10 cellular contexts compared by ENCODE assay signal in genomic region chr3:170563712-170564423, GRCh38. TPM values are rescaled to one million over a fixed set of nuclear protein-coding genes. Genes with fewer than 3 reads are reported as not detected.
DNase-seq lines count a peak whose midpoint lies in the region; ATAC-seq, FAIRE-seq and TF ChIP-seq lines count a peak whose summit lies in the region.
"Had no signal": no experiment of that assay in that cellular context is flagged by ENCODE, and none has a peak within 500 bp of the region (broad histone marks: within the 10 kb centered on the region; RNA-seq: fewer than 3 reads in every experiment).

No MANE protein-coding gene starts in this region.

- H3K27ac ChIP-seq in K562 (ENCODE audit: extremely low read depth, low read depth, low read length) (no peak overlapping the region), foreskin keratinocyte (no peak overlapping the region), PC-9 (no peak overlapping the region)

- CTCF ChIA-PET in K562 (lab: Yijun Ruan, JAX; ENCODE audit: low intra/inter-chr PET ratio) (no interaction called here), PC-9 (lab: Charles Lee) (no interaction called here)

- no peaks in the 10 kb centered on the region for H3K9me2 ChIP-seq in PC-9 (ENCODE audit: insufficient read depth)

- H3K36me3 ChIP-seq in K562 (ENCODE audit: control insufficient read depth, insufficient read depth, low read length) (no peaks in the 10 kb centered on the region), PC-9 (ENCODE audit: low read depth) (no peaks in the 10 kb centered on the region)

- TF ChIP-seq POLR2A in GM12892 (IDR thresholded peaks at IDR 0.05; ENCODE audit: low read depth, low read length), result no peak
- TF ChIP-seq POLR2A in K562 (conservative IDR thresholded peaks at IDR 0.05), result no peak

- no TSS peak for BruUV-seq in K562 (replicated peaks; lab: Mats Ljungman, UMichigan)
- BruUV-seq in PC-9 (replicated peaks; lab: Mats Ljungman, UMichigan), result no TSS peak

- ATAC-seq in GM21447 (IDR thresholded peaks at IDR 0.05; ENCODE audit: unreplicated experiment) (peak; percentile 83), HG03565 (IDR thresholded peaks at IDR 0.05; ENCODE audit: unreplicated experiment) (peak; percentile 94), K562 (peak; percentile 72), foreskin keratinocyte (no peak), T-helper 17 cell (no peak)
- ATAC-seq in stimulated activated naive CD8-positive, alpha-beta T cell treated with anti-CD3 and anti-CD28 coated beads, Interleukin-15, amount 100 ng/mL, for 72 hours, result peak; percentile 74

- TF ChIP-seq EP300 in K562 (IDR thresholded peaks at IDR 0.05; ENCODE audit: low read length), result no peak

- TF ChIP-seq CTCF in K562 (IDR thresholded peaks at IDR 0.05 in 2 of 3, conservative IDR thresholded peaks at IDR 0.05 in 1 of 3; ENCODE audit: insufficient read depth in 2 of 3, low read depth in 1 of 3, low read length in 3 of 3) (no peak), foreskin keratinocyte (conservative IDR thresholded peaks at IDR 0.05) (no peak), PC-9 (conservative IDR thresholded peaks at IDR 0.05) (no peak)

- H3K4me1 ChIP-seq in K562 (replicated peaks in 1 of 2; ENCODE audit: control insufficient read depth in 2 of 2, insufficient read depth in 2 of 2, low read length in 2 of 2) (no peaks in the 10 kb centered on the region; a peak in 2 of 5 replicates), foreskin keratinocyte (no peaks in the 10 kb centered on the region), PC-9 (replicated peaks; ENCODE audit: insufficient read depth) (no peaks in the 10 kb centered on the region)

- intact Hi-C loops in K562 (cut with micrococcal nuclease) (no loop called here), PC-9 (cut with micrococcal nuclease; ENCODE audit: unreplicated experiment) (no loop called here)

- no peak for TF ChIP-seq RAD21 in K562 (CRISPR knock-in tag; conservative IDR thresholded peaks at IDR 0.05 in 1 of 2, IDR thresholded peaks at IDR 0.05 in 1 of 2)

- H3K27me3 ChIP-seq in K562 (ENCODE audit: control insufficient read depth in 2 of 2, insufficient read depth in 2 of 2, low read length in 2 of 2) (no peaks in the 10 kb centered on the region; a peak in 1 of 5 replicates), foreskin keratinocyte (no peaks in the 10 kb centered on the region), PC-9 (ENCODE audit: insufficient read depth, low read depth) (no peaks in the 10 kb centered on the region)

- no peak overlapping the region for H3K27ac Mint-ChIP-seq in stimulated activated naive CD8-positive, alpha-beta T cell treated with anti-CD3 and anti-CD28 coated beads, Interleukin-15, amount 100 ng/mL, for 72 hours
- no peak overlapping the region for H3K27ac Mint-ChIP-seq in T-helper 17 cell
- H3K27ac Mint-ChIP-seq: T-helper 1 cell treated with Interleukin-12 subunit alpha and Interleukin-12 subunit beta and Interleukin-4 antibody, amounts not matched to agents 30 μg/mL and 1 μg/mL, for 36 hours had no signal

- H3K79me2 ChIP-seq in K562 (ENCODE audit: control insufficient read depth, insufficient read depth, low read length), result no peaks in the 10 kb centered on the region
- H3K79me2 ChIP-seq in PC-9 (ENCODE audit: low read depth), result no peaks in the 10 kb centered on the region

- H3K4me3 ChIP-seq in K562, result no peak overlapping the region
- no peak overlapping the region for H3K4me3 ChIP-seq in PC-9

- in situ Hi-C loops in K562 (cut with MboI), result no loop called here

- H3K4me1 Mint-ChIP-seq in stimulated activated naive CD8-positive, alpha-beta T cell treated with anti-CD3 and anti-CD28 coated beads, Interleukin-15, amount 100 ng/mL, for 72 hours, result peaks cover 20% of the 10 kb centered on the region
- peaks cover 12% of the 10 kb centered on the region for H3K4me1 Mint-ChIP-seq in T-helper 17 cell

- DNase-seq in GM12892 (ENCODE audit: insufficient read length) (no peak), K562 (ENCODE audit: extremely low read depth in 1 of 4, low spot score in 3 of 4) (peak in 1 of 4 experiments; percentile 35), foreskin keratinocyte (no peak), PC-9 (no peak), T-helper 17 cell (no peak)
- DNase-seq in stimulated activated naive CD8-positive, alpha-beta T cell treated with anti-CD3 and anti-CD28 coated beads, Interleukin-15, amount 100 ng/mL, for 72 hours, result no peak

- POLR2A ChIA-PET in K562 (lab: Yijun Ruan, JAX) (interaction anchor here (0.6 kb wide), 1 partner anchor 81 kb away, joined by 3 read pairs; no protein-coding TSS in a partner anchor), PC-9 (lab: Charles Lee; ENCODE audit: unreplicated experiment) (interaction anchor here (0.7 kb wide), 1 partner anchor 15 kb away, joined by 4 read pairs; no protein-coding TSS in a partner anchor)

- H3K36me3 Mint-ChIP-seq in T-helper 17 cell (ENCODE audit: low read depth), result peaks cover 3% of the 10 kb centered on the region

- peak overlapping the region in 1 of 2 experiments; percentile 45; a peak in 1 of 4 replicates for H3K9ac ChIP-seq in K562 (ENCODE audit: insufficient read depth in 1 of 2, low read depth in 2 of 2, low read length in 2 of 2)

- H3K4me2 ChIP-seq in K562 (ENCODE audit: insufficient read depth, low read length) (peak overlapping the region; percentile 28), PC-9 (no peak overlapping the region)

- peak overlapping the region; percentile 65 for H2AFZ ChIP-seq in K562 (ENCODE audit: low read depth, low read length)
- H2AFZ ChIP-seq in PC-9, result no peak overlapping the region

- H3K4me3 Mint-ChIP-seq in stimulated activated naive CD8-positive, alpha-beta T cell treated with anti-CD3 and anti-CD28 coated beads, Interleukin-15, amount 100 ng/mL, for 72 hours, result no peak overlapping the region
- H3K4me3 Mint-ChIP-seq in T-helper 17 cell, result no peak overlapping the region
- H3K4me3 Mint-ChIP-seq: T-helper 1 cell treated with Interleukin-12 subunit alpha and Interleukin-12 subunit beta and Interleukin-4 antibody, amounts not matched to agents 30 μg/mL and 1 μg/mL, for 36 hours had no signal

- no peaks in the 10 kb centered on the region for H3K9me3 ChIP-seq in K562 (replicated peaks; ENCODE audit: control insufficient read depth, insufficient read depth, low read depth, low read length)
- no peaks in the 10 kb centered on the region for H3K9me3 ChIP-seq in PC-9 (ENCODE audit: insufficient read depth, low read depth)
- H3K9me3 ChIP-seq in T-helper 17 cell (ENCODE audit: control insufficient read depth, low read length, poor library complexity, severe bottlenecking), result no peaks in the 10 kb centered on the region

- H3K27me3 Mint-ChIP-seq in stimulated activated naive CD8-positive, alpha-beta T cell treated with anti-CD3 and anti-CD28 coated beads, Interleukin-15, amount 100 ng/mL, for 72 hours, result peaks cover 10% of the 10 kb centered on the region
- H3K27me3 Mint-ChIP-seq in T-helper 17 cell, result peaks cover 16% of the 10 kb centered on the region

- H3F3A ChIP-seq in PC-9 (ENCODE audit: insufficient read depth, low read depth), result no peaks in the 10 kb centered on the region

- H3K9me1 ChIP-seq in K562 (ENCODE audit: control insufficient read depth, insufficient read depth, low read length), result no peaks in the 10 kb centered on the region

- WGBS in K562 (ENCODE audit: insufficient coverage, low coverage, missing lambda C conversion rate), result 30% methylated on average over 7 of the region's 7 CpGs

- no peaks in the 10 kb centered on the region for H3K9me3 Mint-ChIP-seq in stimulated activated naive CD8-positive, alpha-beta T cell treated with anti-CD3 and anti-CD28 coated beads, Interleukin-15, amount 100 ng/mL, for 72 hours
- H3K9me3 Mint-ChIP-seq: T-helper 1 cell treated with Interleukin-12 subunit alpha and Interleukin-12 subunit beta and Interleukin-4 antibody, amounts not matched to agents 30 μg/mL and 1 μg/mL, for 36 hours had no signal

- FAIRE-seq in GM12892 (lab: Jason Lieb, UNC), result peak; percentile 87
- FAIRE-seq in K562 (lab: Jason Lieb, UNC), result no peak

- H4K20me1 ChIP-seq in K562 (replicated peaks; ENCODE audit: control insufficient read depth, insufficient read depth, low read length) (no peaks in the 10 kb centered on the region), PC-9 (ENCODE audit: insufficient read depth) (no peaks in the 10 kb centered on the region)

TF ChIP-seq in K562, 482 proteins besides CTCF, POLR2A, EP300 and RAD21 (continues in another document):
- TF ChIP-seq ATF1 (CRISPR knock-in tag; IDR thresholded peaks at IDR 0.05) (no peak), ATF1 (tag; IDR thresholded peaks at IDR 0.05) (peak; percentile 72), CHD4 (IDR thresholded peaks at IDR 0.05; ENCODE audit: insufficient read depth, insufficient replicate concordance, low read depth, low read length, poor library complexity, severe bottlenecking) (no peak), TAF9B (IDR thresholded peaks at IDR 0.05; ENCODE audit: partially characterized antibody) (no peak)

RNA-seq across cellular contexts. Expression of gene SLC7A14, which starts 22.0 kb away (rescaled TPM):
- polyA plus RNA-seq in GM12892 (2012; ENCODE audit: missing spikeins), result not detected
- total RNA-seq in K562 (2011; cell fraction: chromatin; rRNA removed; ENCODE audit: low replicate concordance), result not detected in 2 replicates
- total RNA-seq in K562 (2011; cell fraction: nucleolus; rRNA removed), result not detected in 2 replicates
- total RNA-seq in K562 (2011; cell fraction: nucleoplasm; rRNA removed), result not detected in 2 replicates
- not detected in 2 replicates for total RNA-seq in K562 (2014; rRNA removed)
- total RNA-seq in K562 (2014; rRNA removed; fragmentation: Illumina TruSeq; extraction: Trizol), result not detected in 2 replicates
- not detected in 2 replicates for total RNA-seq in K562 (2015; rRNA removed; fragmentation: Illumina TruSeq; extraction: Trizol)
- total RNA-seq in K562 (2021), result not detected in 2 replicates
- polyA plus RNA-seq in K562 (2011; rRNA removed), result not detected in 2 replicates
- not detected in 2 replicates for polyA plus RNA-seq in K562 (2011; cell fraction: cytosol; rRNA removed)
- polyA plus RNA-seq in K562 (2011; cell fraction: nucleus; rRNA removed), result not detected in 2 replicates
- not detected in 2 replicates for polyA plus RNA-seq in K562 (2012)
- polyA plus RNA-seq in K562 (2014; fragmentation: Illumina TruSeq; extraction: Trizol), result not detected in 2 replicates
- not detected for polyA plus RNA-seq in K562 (2014; fragmentation: Nextera tagmentation; extraction: Ambion mirVana)
- not detected in 2 replicates for polyA plus RNA-seq in K562 (2014; rRNA removed)
- polyA minus RNA-seq in K562 (2011; rRNA and poly(A)+ RNA removed), result under 0.01 TPM in 1 of 2 replicates, not detected in the other
- polyA minus RNA-seq in K562 (2011; cell fraction: cytosol; rRNA and poly(A)+ RNA removed), result not detected in 2 replicates
- not detected in 2 replicates for polyA minus RNA-seq in K562 (2011; cell fraction: nucleus; rRNA and poly(A)+ RNA removed)
- total RNA-seq in foreskin keratinocyte, result 0.04 TPM in 1 of 2 replicates, not detected in the other
- polyA plus RNA-seq in foreskin keratinocyte, result not detected in 2 replicates
- total RNA-seq in PC-9 (2021), result not detected in 2 replicates
- not detected for total RNA-seq in T-helper 17 cell
- total RNA-seq: kidney epithelial cell had no signal

Comparison
In these comparisons a context has a peak if more than half of its experiments do, and no peak if none do; other contexts are left out.
1. ATAC-seq: peak in GM21447 (single experiment), HG03565 (single experiment), K562 (single experiment) and stimulated activated naive CD8-positive, alpha-beta T cell treated with anti-CD3 and anti-CD28 coated beads, Interleukin-15, amount 100 ng/mL, for 72 hours (single experiment); none in foreskin keratinocyte (single experiment) and T-helper 17 cell (single experiment).